9 cellular contexts compared by ENCODE assay signal in the genomic region with DNA sequence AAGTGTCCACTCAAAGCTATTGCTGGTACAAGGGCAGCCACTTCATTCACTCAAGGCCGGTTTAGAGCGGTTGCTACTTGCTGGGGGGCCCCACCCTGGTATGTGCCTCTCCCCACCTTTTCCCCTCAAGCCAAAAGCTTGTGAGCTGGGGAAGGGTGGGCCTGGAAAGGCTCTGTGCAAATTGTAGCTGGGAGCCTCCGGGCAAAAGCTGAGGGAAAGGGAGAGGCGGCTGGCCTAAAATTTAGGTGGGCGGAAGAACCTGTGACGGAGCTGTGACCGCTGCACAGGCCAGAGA. TPM values are rescaled to one million over a fixed set of nuclear protein-coding genes. Genes with fewer than 3 reads are reported as not detected.
DNase-seq lines count a peak whose midpoint lies in the region; ATAC-seq lines count a peak whose summit lies in the region.
"Had no signal": no experiment of that assay in that cellular context is flagged by ENCODE, and none has a peak within 500 bp of the region (broad histone marks: within the 10 kb centered on the region; RNA-seq: fewer than 3 reads in every experiment).

No MANE protein-coding gene starts in this region.

- H3K27me3 Mint-ChIP-seq in activated CD4-positive, alpha-beta memory T cell treated with anti-CD3 and anti-CD28 coated beads for 36 hours, result no peaks in the 10 kb centered on the region

- DNase-seq in DMS 273 (lab: John Stamatoyannopoulos, UW; ENCODE audit: unreplicated experiment), result peak; percentile 47
- DNase-seq in DMS 273 treated with DMSO at 0.1 percent for 48 hours (lab: John Stamatoyannopoulos, UW), result no peak
- DNase-seq in activated CD4-positive, alpha-beta memory T cell treated with anti-CD3 and anti-CD28 coated beads for 36 hours, result no peak
- peak; percentile 30 for DNase-seq in stimulated activated CD8-positive, alpha-beta memory T cell treated with anti-CD3 and anti-CD28 coated beads, Interleukin-4, amount 100 ng/mL, for 48 hours
- no peak for DNase-seq in cerebellar nuclear complex (lab: John Stamatoyannopoulos, UW)
- DNase-seq: 8988T had no signal

- peaks cover 41% of the 10 kb centered on the region for H3K36me3 Mint-ChIP-seq in activated CD4-positive, alpha-beta memory T cell treated with anti-CD3 and anti-CD28 coated beads for 36 hours

- peaks cover 10% of the 10 kb centered on the region for H3K4me1 ChIP-seq in iPS-18a (ENCODE audit: control insufficient read depth, low read depth, low read length)

- ATAC-seq in HG02885 (IDR thresholded peaks at IDR 0.05; ENCODE audit: poor library complexity, unreplicated experiment), result no peak
- ATAC-seq in HG03457 (IDR thresholded peaks at IDR 0.05; ENCODE audit: unreplicated experiment), result no peak

- H3K36me3 ChIP-seq in iPS-18a (ENCODE audit: control insufficient read depth, low read depth, low read length), result peaks cover 38% of the 10 kb centered on the region

- H3K27ac Mint-ChIP-seq in activated CD4-positive, alpha-beta memory T cell treated with anti-CD3 and anti-CD28 coated beads for 36 hours, result peak overlapping the region; percentile 93

- H3K4me1 Mint-ChIP-seq in activated CD4-positive, alpha-beta memory T cell treated with anti-CD3 and anti-CD28 coated beads for 36 hours (ENCODE audit: low read depth), result peaks cover 54% of the 10 kb centered on the region

- peak overlapping the region; percentile 91 for H3K4me3 ChIP-seq in iPS-18a (ENCODE audit: low read length)

- H3K27me3 ChIP-seq in iPS-18a (ENCODE audit: control insufficient read depth, insufficient read depth, low read length), result peaks cover 5% of the 10 kb centered on the region

- POLR2A ChIA-PET in activated CD4-positive, alpha-beta memory T cell treated with anti-CD3 and anti-CD28 coated beads for 36 hours (lab: Charles Lee), result interaction anchor here (0.6 to 3.2 kb wide), 7 partner anchors 8 to 376 kb away, joined by 3 to 26 read pairs (median 3); partner anchors contain the start of gene EVA1B

- CTCF ChIA-PET in activated CD4-positive, alpha-beta memory T cell treated with anti-CD3 and anti-CD28 coated beads for 36 hours (lab: Charles Lee), result interaction anchor here (0.7 to 2.2 kb wide), 6 partner anchors 20 to 210 kb away, joined by 3 to 17 read pairs (median 7); partner anchors contain the start of gene TRAPPC3

- no peaks in the 10 kb centered on the region for H3K9me3 ChIP-seq in iPS-18a (ENCODE audit: control insufficient read depth, low read depth, low read length)

- peak overlapping the region; percentile 65 for H3K4me3 Mint-ChIP-seq in activated CD4-positive, alpha-beta memory T cell treated with anti-CD3 and anti-CD28 coated beads for 36 hours

- H3K27ac ChIP-seq in iPS-18a (ENCODE audit: low read length), result no peak overlapping the region

- intact Hi-C loops in activated CD4-positive, alpha-beta memory T cell treated with anti-CD3 and anti-CD28 coated beads for 36 hours (cut with micrococcal nuclease), result loop anchor here (1.0 to 2.0 kb wide), 3 partner anchors 17 to 115 kb away; partner anchors contain the start of gene EVA1B

- no peaks in the 10 kb centered on the region for H3K9me3 Mint-ChIP-seq in activated CD4-positive, alpha-beta memory T cell treated with anti-CD3 and anti-CD28 coated beads for 36 hours

- H3K9ac ChIP-seq in iPS-18a (ENCODE audit: low read length), result peak overlapping the region; percentile 27

RNA-seq across cellular contexts. Expression of gene SH3D21, which starts 0.3 kb away (rescaled TPM):
- 10 to 100 TPM; 16.9 to 18.1 TPM for total RNA-seq in activated CD4-positive, alpha-beta memory T cell treated with anti-CD3 and anti-CD28 coated beads for 36 hours

RNA-seq across cellular contexts. Expression of gene EVA1B, which starts 17.6 kb away (rescaled TPM):
- total RNA-seq in activated CD4-positive, alpha-beta memory T cell treated with anti-CD3 and anti-CD28 coated beads for 36 hours, result 10 to 100 TPM; 11.6 to 12.8 TPM

Comparison
In these comparisons a context has a peak if more than half of its experiments do, and no peak if none do; other contexts are left out.
1. DNase-seq: peak in DMS 273 (single experiment) and stimulated activated CD8-positive, alpha-beta memory T cell treated with anti-CD3 and anti-CD28 coated beads, Interleukin-4, amount 100 ng/mL, for 48 hours (single experiment); none in DMS 273 treated with DMSO at 0.1 percent for 48 hours (single experiment), activated CD4-positive, alpha-beta memory T cell treated with anti-CD3 and anti-CD28 coated beads for 36 hours (single experiment) and cerebellar nuclear complex (0 of 2).